2 cellular contexts compared by ENCODE assay signal in the genomic region with DNA sequence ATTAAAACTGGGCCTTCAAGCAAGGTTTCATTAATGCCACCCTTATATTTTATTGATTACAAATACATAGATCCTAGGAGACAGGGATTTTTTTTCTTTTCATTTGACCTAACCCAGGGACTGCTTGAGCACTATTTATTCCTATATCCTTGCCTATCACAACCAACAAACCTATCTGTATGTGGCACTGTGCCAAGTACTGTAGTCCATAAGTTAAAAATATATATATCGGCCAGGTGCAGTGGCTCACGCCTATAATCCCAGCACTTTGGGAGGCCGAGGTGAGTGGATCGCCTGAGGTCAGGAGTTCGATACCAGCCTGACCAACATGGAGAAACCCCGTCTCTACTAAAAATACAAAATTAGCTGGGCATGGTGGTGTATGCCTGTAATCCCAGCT.
A peak's percentile ranks its signal among the peaks of the same experiment; 100 is the strongest.
TF ChIP-seq lines count a peak whose summit lies in the region.
"Not testable (repeated sequence)": the region's sequence is repeated elsewhere in the genome, so short reads cannot be mapped to it uniquely, and the experiment has no call there.

No MANE protein-coding gene starts in this region.

TF ChIP-seq in K562, 482 proteins besides CTCF, POLR2A, EP300 and RAD21:
- TF ChIP-seq NFIX (CRISPR knock-in tag; IDR thresholded peaks at IDR 0.05; ENCODE audit: low read depth) (peak; percentile 61), NFIC (IDR thresholded peaks at IDR 0.05) (peak; percentile 88)

TF ChIP-seq in HepG2, 621 proteins besides CTCF, POLR2A, EP300 and RAD21:
- peak; percentile 79; the same call in 1 of the 2 replicates for TF ChIP-seq LCORL (IDR thresholded peaks at IDR 0.05)
- not testable (repeated sequence) for TF ChIP-seq LCORL (CRISPR knock-in tag; IDR thresholded peaks at IDR 0.05)
